ENCODE assay signal across 8 cellular contexts in genomic region chr12:56128669-56129209, GRCh38. TPM values are rescaled to one million over a fixed set of nuclear protein-coding genes. Genes with fewer than 3 reads are reported as not detected.
DNase-seq lines count a peak whose midpoint lies in the region; ATAC-seq and TF ChIP-seq lines count a peak whose summit lies in the region.

No MANE protein-coding gene starts in this region.

- peak overlapping the region; percentile 70 for H3K27ac ChIP-seq in WERI-Rb-1

- H3K27ac Mint-ChIP-seq in osteocyte (ENCODE audit: unreplicated experiment): peak overlapping the region; percentile 90

- CTCF ChIA-PET in AG04449 (lab: Yijun Ruan, JAX): interaction anchor here (1.1 to 12.9 kb wide), 9 partner anchors 8 to 335 kb away, joined by 3 to 311 read pairs (median 5); partner anchors contain the start of genes MYL6B, RPL41, SMARCC2 and ZC3H10

- no peaks in the 10 kb centered on the region for H3K9me3 Mint-ChIP-seq in osteocyte (ENCODE audit: unreplicated experiment)

- peak overlapping the region; percentile 98 for H3K4me3 Mint-ChIP-seq in osteocyte (ENCODE audit: unreplicated experiment)

- peak overlapping the region; percentile 78 for H3K4me3 ChIP-seq in AG04449 (ENCODE audit: low read depth, low read length)
- H3K4me3 ChIP-seq in WERI-Rb-1 (ENCODE audit: low read depth, low read length): peak overlapping the region; percentile 78
- peak overlapping the region; percentile 91 for H3K4me3 ChIP-seq in fibroblast of villous mesenchyme (ENCODE audit: low read depth, low read length)

- ATAC-seq in GM21528 (IDR thresholded peaks at IDR 0.05; ENCODE audit: low FRiP score, unreplicated experiment) (peak; percentile 3), HG03039 (IDR thresholded peaks at IDR 0.05; ENCODE audit: unreplicated experiment) (no peak)

- H3K9me3 ChIP-seq in WERI-Rb-1 (ENCODE audit: severe bottlenecking): no peaks in the 10 kb centered on the region

- peaks cover 34% of the 10 kb centered on the region for H3K36me3 ChIP-seq in WERI-Rb-1

- H3K27me3 ChIP-seq in WERI-Rb-1 (ENCODE audit: insufficient read depth, low read depth, severe bottlenecking): no peaks in the 10 kb centered on the region

- H3K27me3 Mint-ChIP-seq in osteocyte (ENCODE audit: unreplicated experiment): no peaks in the 10 kb centered on the region

- H3K4me1 Mint-ChIP-seq in osteocyte (ENCODE audit: unreplicated experiment): peaks cover 36% of the 10 kb centered on the region

- H3K36me3 Mint-ChIP-seq in osteocyte (ENCODE audit: unreplicated experiment): peaks cover 22% of the 10 kb centered on the region

- no peak for TF ChIP-seq CTCF in AG04449 (IDR thresholded peaks at IDR 0.05; ENCODE audit: insufficient read depth, low read length, missing control alignments)
- no peak for TF ChIP-seq CTCF in WERI-Rb-1 (IDR thresholded peaks at IDR 0.05; ENCODE audit: low read depth, low read length)
- no peak for TF ChIP-seq CTCF in fibroblast of villous mesenchyme (IDR thresholded peaks at IDR 0.05; ENCODE audit: insufficient read depth, low read depth, low read length)
- TF ChIP-seq CTCF in osteocyte (IDR thresholded peaks at IDR 0.05): no peak

- POLR2A ChIA-PET in AG04449 (lab: Yijun Ruan, JAX): interaction anchor here (0.7 to 2.9 kb wide), 14 partner anchors 9 to 130 kb away, joined by 3 to 28 read pairs (median 8); partner anchors contain the start of genes MYL6, PA2G4, RNF41 and RPL41

- DNase-seq in AG04449 (ENCODE audit: low read depth, low spot score): no peak
- no peak for DNase-seq in WERI-Rb-1
- peak; percentile 26 for DNase-seq in fibroblast of villous mesenchyme (ENCODE audit: low read depth)
- DNase-seq in osteocyte (ENCODE audit: extremely low spot score, unreplicated experiment): no peak
- no peak for DNase-seq in NCI-H2196 (lab: John Stamatoyannopoulos, UW; ENCODE audit: unreplicated experiment)
- DNase-seq in NCI-H345 (lab: John Stamatoyannopoulos, UW): no peak

RNA-seq across cellular contexts. Expression of gene ESYT1, which starts 0.7 kb away (rescaled TPM):
- total RNA-seq in fibroblast of villous mesenchyme (300 and 327 TPM in 2 replicates), osteocyte (127 and 142 TPM in 2 replicates)

RNA-seq across cellular contexts. Expression of gene ZC3H10, which starts 10.7 kb away (rescaled TPM):
- total RNA-seq in fibroblast of villous mesenchyme: 3.9 and 4.3 TPM in 2 replicates
- 10.5 and 11.8 TPM in 2 replicates for total RNA-seq in osteocyte

RNA-seq across cellular contexts. Expression of gene RPL41, which starts 12.3 kb away (rescaled TPM):
- total RNA-seq in fibroblast of villous mesenchyme: 1,700 and 3,242 TPM in 2 replicates
- 3,386 and 3,580 TPM in 2 replicates for total RNA-seq in osteocyte

RNA-seq across cellular contexts. Expression of gene MYL6B, which starts 23.6 kb away (rescaled TPM):
- total RNA-seq in fibroblast of villous mesenchyme (68.2 and 70.9 TPM in 2 replicates), osteocyte (123 and 139 TPM in 2 replicates)

RNA-seq across cellular contexts. Expression of gene PA2G4, which starts 24.4 kb away (rescaled TPM):
- total RNA-seq in fibroblast of villous mesenchyme (119 and 158 TPM in 2 replicates), osteocyte (85.9 and 87.9 TPM in 2 replicates)
